In genomic region chr1:116911166-116911553, GRCh38 we compare ENCODE assay signal across 12 cellular contexts. TPM values are rescaled to one million over a fixed set of nuclear protein-coding genes. Genes with fewer than 3 reads are reported as not detected.
DNase-seq lines count a peak whose midpoint lies in the region; ATAC-seq and TF ChIP-seq lines count a peak whose summit lies in the region.
"Had no signal": no experiment of that assay in that cellular context is flagged by ENCODE, and none has a peak within 500 bp of the region (broad histone marks: within the 10 kb centered on the region; RNA-seq: fewer than 3 reads in every experiment).

No MANE protein-coding gene starts in this region.

- H3K4me1 Mint-ChIP-seq in MCF 10A (ENCODE audit: insufficient read depth, unreplicated experiment), result peaks cover 25% of the 10 kb centered on the region

- no peaks in the 10 kb centered on the region for H3K36me3 Mint-ChIP-seq in MCF 10A (ENCODE audit: insufficient read depth, unreplicated experiment)
- H3K36me3 Mint-ChIP-seq: CD4-positive, alpha-beta memory T cell had no signal

- no peak overlapping the region for H3K4me3 Mint-ChIP-seq in MCF 10A (ENCODE audit: unreplicated experiment)
- H3K4me3 Mint-ChIP-seq: activated B cell treated with CpG ODN at 0.5 μM for 24 hours; CD4-positive, alpha-beta memory T cell; immature natural killer cell had no signal

- no peaks in the 10 kb centered on the region for H3K27me3 Mint-ChIP-seq in MCF 10A (ENCODE audit: insufficient read depth, unreplicated experiment)
- H3K27me3 Mint-ChIP-seq: CD4-positive, alpha-beta memory T cell had no signal

- in situ Hi-C loops in brain microvascular endothelial cell (cut with HindIII; ENCODE audit: low pct_ligation_motif_present, low sequenced_read_pairs), result no loop called here

- no TSS peak for BruUV-seq in MCF 10A (replicated peaks; lab: Mats Ljungman, UMichigan)

- H3K9me3 Mint-ChIP-seq in MCF 10A (ENCODE audit: unreplicated experiment), result no peaks in the 10 kb centered on the region
- H3K9me3 Mint-ChIP-seq: activated B cell treated with CpG ODN at 0.5 μM for 24 hours; CD4-positive, alpha-beta memory T cell had no signal

- H3K9me3 ChIP-seq in breast epithelium, result no peaks in the 10 kb centered on the region
- no peaks in the 10 kb centered on the region for H3K9me3 ChIP-seq in thoracic aorta

- H3K4me1 ChIP-seq in breast epithelium (peaks cover 0 to 9% of the 10 kb centered on the region in 2 donors), thoracic aorta (ENCODE audit: control insufficient read depth in 1 of 2, low read depth in 2 of 2) (peaks cover 5 to 29% of the 10 kb centered on the region in 2 donors)

- H3K36me3 ChIP-seq in breast epithelium (no peaks in the 10 kb centered on the region), brain microvascular endothelial cell (replicated peaks) (no peaks in the 10 kb centered on the region), thoracic aorta (no peaks in the 10 kb centered on the region)

- POLR2A ChIA-PET in MCF 10A (lab: Yijun Ruan, JAX), result interaction anchor here (0.6 to 4.0 kb wide), 14 partner anchors 9 to 378 kb away, joined by 3 to 38 read pairs (median 5); partner anchors contain the start of gene TTF2

- no peak for DNase-seq in breast epithelium (ENCODE audit: low spot score in 2 of 2)
- no peak for DNase-seq in MCF 10A (ENCODE audit: unreplicated experiment)
- DNase-seq in brain microvascular endothelial cell, result no peak
- DNase-seq in left kidney (ENCODE audit: low read depth, low spot score), result peak; percentile 40
- no peak for DNase-seq in thoracic aorta (ENCODE audit: low spot score)
- DNase-seq in erythroblast (lab: John Stamatoyannopoulos, UW), result no peak
- DNase-seq in NK-92 (lab: John Stamatoyannopoulos, UW; ENCODE audit: unreplicated experiment), result no peak
- DNase-seq in activated gamma-delta T cell (lab: John Stamatoyannopoulos, UW), result no peak
- DNase-seq: activated B cell treated with CpG ODN at 0.5 μM for 24 hours, NCI-H226 had no signal

- H3K27ac ChIP-seq in breast epithelium, result peak overlapping the region in 1 of 2 donors; percentile 95
- H3K27ac ChIP-seq in brain microvascular endothelial cell, result no peak overlapping the region
- peak overlapping the region in 1 of 2 donors; percentile 34 for H3K27ac ChIP-seq in thoracic aorta

- intact Hi-C loops in breast epithelium (cut with DNase I; ENCODE audit: low total_unique reads), result no loop called here
- intact Hi-C loops in MCF 10A (cut with micrococcal nuclease), result loop anchor here (5.0 to 10.0 kb wide), 2 partner anchors 144 to 339 kb away; partner anchors contain the start of gene CD58

- TF ChIP-seq CTCF in breast epithelium (IDR thresholded peaks at IDR 0.05) (no peak), MCF 10A (IDR thresholded peaks at IDR 0.05; ENCODE audit: unreplicated experiment) (no peak), brain microvascular endothelial cell (IDR thresholded peaks at IDR 0.05; ENCODE audit: low read depth, low read length, missing control alignments) (peak; percentile 5), thoracic aorta (IDR thresholded peaks at IDR 0.05) (no peak)

- ATAC-seq in thoracic aorta (ENCODE audit: insufficient number of reproducible peaks, low FRiP score, low read depth), result no peak

- H3K27me3 ChIP-seq in breast epithelium, result no peaks in the 10 kb centered on the region
- no peaks in the 10 kb centered on the region for H3K27me3 ChIP-seq in brain microvascular endothelial cell (replicated peaks)
- no peaks in the 10 kb centered on the region for H3K27me3 ChIP-seq in thoracic aorta (replicated peaks; ENCODE audit: insufficient read depth)

- no peak overlapping the region for H3K27ac Mint-ChIP-seq in MCF 10A (ENCODE audit: low read depth, unreplicated experiment)
- H3K27ac Mint-ChIP-seq: activated B cell treated with CpG ODN at 0.5 μM for 24 hours, immature natural killer cell had no signal

- CTCF ChIA-PET in MCF 10A (lab: Yijun Ruan, JAX), result interaction anchor here (0.6 to 2.2 kb wide), 10 partner anchors 8 to 187 kb away, joined by 3 to 8 read pairs (median 3); no protein-coding TSS in a partner anchor

- TF ChIP-seq POLR2A in breast epithelium (IDR thresholded peaks at IDR 0.05) (no peak), erythroblast (IDR thresholded peaks at IDR 0.05; ENCODE audit: low read length) (no peak)

- peak overlapping the region; percentile 76 to 93 (median 78) for H3K4me3 ChIP-seq in breast epithelium
- H3K4me3 ChIP-seq in brain microvascular endothelial cell (ENCODE audit: low read depth, low read length), result peak overlapping the region; percentile 69
- peak overlapping the region; percentile 91 for H3K4me3 ChIP-seq in thoracic aorta

RNA-seq across cellular contexts. Expression of gene PTGFRN, which starts 1.4 kb away (rescaled TPM):
- total RNA-seq in breast epithelium (10 to 100 TPM; 10.6 to 30.8 (median 24.3) TPM), MCF 10A (2022) (45.2 and 61.0 TPM in 2 replicates), thoracic aorta (10 to 100 TPM; 24.5 to 32.7 TPM)
- total RNA-seq: activated B cell treated with CpG ODN at 0.5 μM for 24 hours had no signal
